Comparison of ENCODE assay signal across 8 cellular contexts in the genomic region with DNA sequence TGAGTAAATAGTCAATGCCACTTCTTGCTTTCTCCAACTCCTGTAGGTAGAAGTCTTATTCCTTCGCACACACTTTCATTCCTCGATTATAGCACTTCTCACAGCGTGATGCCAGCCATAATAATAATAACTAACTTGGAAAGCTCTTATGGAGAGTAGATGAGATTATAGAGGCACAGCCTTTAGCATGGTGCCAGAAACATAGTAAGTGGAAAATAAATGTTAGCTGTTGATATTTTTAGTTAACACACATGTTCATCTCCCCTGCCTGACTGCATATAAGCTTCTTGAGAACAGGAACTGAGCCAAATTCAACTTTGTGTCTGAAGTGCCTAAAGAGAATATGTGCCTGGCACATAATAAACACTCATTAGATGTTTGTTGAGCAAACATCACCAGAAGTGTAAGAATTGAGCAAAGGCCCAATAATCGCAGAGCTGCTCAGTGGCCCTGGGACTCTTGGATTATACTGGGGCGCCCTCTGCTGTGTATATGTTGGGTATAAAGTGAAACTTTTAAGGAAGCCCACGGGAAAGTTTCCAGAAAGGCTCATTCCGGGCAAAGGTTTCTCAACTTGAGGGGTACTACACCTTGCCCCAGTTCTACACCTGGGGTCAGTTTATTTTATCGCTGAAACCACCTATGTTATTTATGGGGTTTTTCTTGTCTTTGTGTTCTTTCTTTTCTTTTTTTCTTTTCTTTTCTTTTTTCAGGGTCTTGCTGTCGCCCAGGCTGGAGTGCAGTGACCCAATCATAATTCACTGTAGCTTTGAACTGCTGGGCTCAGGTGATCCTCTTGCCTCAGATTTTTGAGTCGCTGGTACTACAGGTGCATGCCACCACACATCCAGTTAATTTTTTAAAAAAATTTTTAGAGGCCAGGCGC. TPM values are rescaled to one million over a fixed set of nuclear protein-coding genes. Genes with fewer than 3 reads are reported as not detected.
DNase-seq lines count a peak whose midpoint lies in the region; ATAC-seq and TF ChIP-seq lines count a peak whose summit lies in the region.

No MANE protein-coding gene starts in this region.

- no peak overlapping the region for H2BK120ac ChIP-seq in mesenchymal stem cell (ENCODE audit: low read depth, low read length)

- TF ChIP-seq CTCF in dorsolateral prefrontal cortex (IDR thresholded peaks at IDR 0.05 in 54 of 56, conservative IDR thresholded peaks at IDR 0.05 in 2 of 56; ENCODE audit: low read depth in 1 of 56, partially characterized antibody in 56 of 56): peak; percentile 47 to 92 (median 76)

- no peak overlapping the region for H3K18ac ChIP-seq in mesenchymal stem cell (ENCODE audit: low read depth in 1 of 2, low read length in 2 of 2)

- H3K9me3 ChIP-seq in mesenchymal stem cell (ENCODE audit: control insufficient read depth, low read length): peaks cover 6% of the 10 kb centered on the region

- intact Hi-C loops in dorsolateral prefrontal cortex (cut with DNase I): loop anchor here (5.0 kb wide), 2 partner anchors 107 to 112 kb away; no protein-coding TSS in a partner anchor

- no peak overlapping the region for H2AK5ac ChIP-seq in mesenchymal stem cell (ENCODE audit: low read length, severe bottlenecking)

- DNase-seq in activated effector memory CD4-positive, alpha-beta T cell treated with anti-CD3 and anti-CD28 coated beads, Interleukin-2, amount 50 U/mL, for 16 hours: peak; percentile 76
- DNase-seq in activated effector memory CD4-positive, alpha-beta T cell treated with Interleukin-2 at 50 U/mL for 16 hours: no peak
- peak; percentile 74 for DNase-seq in NCI-H526 treated with DMSO at 0.1 percent for 48 hours (lab: John Stamatoyannopoulos, UW)
- peak; percentile 8 to 48 for DNase-seq in activated CD4-positive, alpha-beta T cell treated with anti-CD3 and anti-CD28 coated beads, Interleukin-2, amount 50 U/mL, for 24 hours (ENCODE audit: low read depth in 1 of 2, low spot score in 1 of 2)
- DNase-seq in dorsolateral prefrontal cortex: peak in 9 of 10 donors; percentile 32 to 87 (median 63)
- DNase-seq in mesenchymal stem cell: peak; percentile 74
- DNase-seq in stimulated activated CD8-positive, alpha-beta memory T cell treated with anti-CD3 and anti-CD28 coated beads, Interleukin-4, amount 100 ng/mL, for 24 hours (ENCODE audit: low read depth): peak; percentile 26

- H3K4me1 ChIP-seq in mesenchymal stem cell (ENCODE audit: control insufficient read depth, insufficient read depth, low read depth, low read length): no peaks in the 10 kb centered on the region

- no peak overlapping the region for H2BK5ac ChIP-seq in mesenchymal stem cell (ENCODE audit: low read depth, low read length, poor library complexity, severe bottlenecking)

- H3K4me3 ChIP-seq in dorsolateral prefrontal cortex (peak overlapping the region in 2 of 59 donors; percentile 14 to 28), mesenchymal stem cell (ENCODE audit: insufficient read depth in 1 of 2, low read depth in 1 of 2, low read length in 2 of 2) (peak overlapping the region in 1 of 2 experiments; percentile 45)

- no peak overlapping the region for H2BK15ac ChIP-seq in mesenchymal stem cell (ENCODE audit: low read depth, poor library complexity, severe bottlenecking)

- H3K14ac ChIP-seq in mesenchymal stem cell (ENCODE audit: low read length in 2 of 2): no peak overlapping the region

- no peak overlapping the region for H3K4me2 ChIP-seq in mesenchymal stem cell (ENCODE audit: low read length, poor library complexity, severe bottlenecking)

- no peak overlapping the region for H3K4ac ChIP-seq in mesenchymal stem cell (ENCODE audit: low read depth in 1 of 2, low read length in 2 of 2)

- H2BK12ac ChIP-seq in mesenchymal stem cell (ENCODE audit: low read length in 2 of 2): no peak overlapping the region

- no peaks in the 10 kb centered on the region for H3K79me1 ChIP-seq in mesenchymal stem cell (replicated peaks; ENCODE audit: low read length, poor library complexity, severe bottlenecking)

- ATAC-seq in HG03175 (IDR thresholded peaks at IDR 0.05; ENCODE audit: unreplicated experiment): peak; percentile 69

- peak overlapping the region; percentile 77 for H3K9ac ChIP-seq in mesenchymal stem cell (ENCODE audit: low read length)

- H3K27me3 ChIP-seq in dorsolateral prefrontal cortex (peaks cover 0 to 41% (median 0%) of the 10 kb centered on the region in 45 donors), mesenchymal stem cell (ENCODE audit: control insufficient read depth in 1 of 2, insufficient read depth in 1 of 2, low read length in 2 of 2) (peaks cover 0 to 7% of the 10 kb centered on the region in 2 experiments)

- 43% methylated on average over 7 of the region's 11 CpGs for WGBS in mesenchymal stem cell

- no peaks in the 10 kb centered on the region for H3K36me3 ChIP-seq in mesenchymal stem cell (ENCODE audit: control insufficient read depth in 1 of 2, insufficient read depth in 2 of 2, low read depth in 1 of 2, low read length in 2 of 2)

- no peak overlapping the region for H3K27ac ChIP-seq in dorsolateral prefrontal cortex
- no peak overlapping the region for H3K27ac ChIP-seq in mesenchymal stem cell (ENCODE audit: low read length, poor library complexity, severe bottlenecking)

- no peak overlapping the region for H4K91ac ChIP-seq in mesenchymal stem cell (ENCODE audit: low read length)

- H4K8ac ChIP-seq in mesenchymal stem cell (ENCODE audit: low read length): no peak overlapping the region

- no peak overlapping the region for H3K23ac ChIP-seq in mesenchymal stem cell (ENCODE audit: low read length in 2 of 2)

- H2AFZ ChIP-seq in mesenchymal stem cell (ENCODE audit: low read depth, low read length): no peak overlapping the region

RNA-seq across cellular contexts. Expression of gene SLN, which starts 22.3 kb away (rescaled TPM):
- 10 to 100 TPM in 1 of 120 experiments, 1 to 10 TPM in 56, under 1 TPM in 18, not detected in 45; 0.55 to 14.1 (median 1.4) TPM for total RNA-seq in dorsolateral prefrontal cortex
- polyA plus RNA-seq in mesenchymal stem cell (2013, experiment 1 of 2): 0.21 TPM
- polyA plus RNA-seq in mesenchymal stem cell (2013, experiment 2 of 2): not detected
